Comparison of ENCODE assay signal across 7 cellular contexts in genomic region chr10:78458983-78459638, GRCh38.
DNase-seq lines count a peak whose midpoint lies in the region; ATAC-seq and TF ChIP-seq lines count a peak whose summit lies in the region.

No MANE protein-coding gene starts in this region.

- no peaks in the 10 kb centered on the region for H3K36me3 ChIP-seq in gastrocnemius medialis

- H3K4me3 ChIP-seq in astrocyte of the spinal cord (ENCODE audit: low read depth, low read length) (no peak overlapping the region), gastrocnemius medialis (no peak overlapping the region)

- intact Hi-C loops in gastrocnemius medialis (cut with DNase I; ENCODE audit: low total_unique reads) = no loop called here

- TF ChIP-seq CTCF in astrocyte of the spinal cord (IDR thresholded peaks at IDR 0.05; ENCODE audit: low read depth, low read length) = no peak
- TF ChIP-seq CTCF in omental fat pad (IDR thresholded peaks at IDR 0.05) = no peak
- no peak for TF ChIP-seq CTCF in gastrocnemius medialis (IDR thresholded peaks at IDR 0.05 in 4 of 5, conservative IDR thresholded peaks at IDR 0.05 in 1 of 5)

- ATAC-seq in omental fat pad (ENCODE audit: low FRiP score) (peak; percentile 27), gastrocnemius medialis (no peak)

- in situ Hi-C loops in astrocyte of the spinal cord (cut with HindIII; ENCODE audit: low sequenced_read_pairs) = no loop called here
- in situ Hi-C loops in gastrocnemius medialis (cut with MboI; ENCODE audit: low sequenced_read_pairs in 4 of 4) = no loop called here

- H3K4me1 ChIP-seq in gastrocnemius medialis = no peaks in the 10 kb centered on the region

- no peak for TF ChIP-seq POLR2A in gastrocnemius medialis (IDR thresholded peaks at IDR 0.05)

- no peak overlapping the region for H3K27ac ChIP-seq in gastrocnemius medialis

- no peaks in the 10 kb centered on the region for H3K27me3 ChIP-seq in gastrocnemius medialis

- DNase-seq in H4 (ENCODE audit: low spot score) = peak; percentile 61
- peak; percentile 68 for DNase-seq in NCI-H2029 treated with DMSO at 0.1 percent for 48 hours (lab: John Stamatoyannopoulos, UW)
- peak; percentile 64 for DNase-seq in astrocyte of the spinal cord (ENCODE audit: low read depth, low spot score)
- DNase-seq in omental fat pad (ENCODE audit: low spot score) = peak; percentile 9
- DNase-seq in NK-92 (lab: John Stamatoyannopoulos, UW; ENCODE audit: unreplicated experiment) = no peak
- DNase-seq in gastrocnemius medialis = no peak
- DNase-seq in NAMALWA (ENCODE audit: low spot score) = no peak

- no peaks in the 10 kb centered on the region for H3K9me3 ChIP-seq in gastrocnemius medialis

Comparison
In these comparisons a context has a peak if more than half of its experiments do, and no peak if none do; other contexts are left out.
1. DNase-seq: peak in H4 (single experiment), NCI-H2029 treated with DMSO at 0.1 percent for 48 hours (single experiment), astrocyte of the spinal cord (single experiment) and omental fat pad (single experiment); none in NK-92 (single experiment), gastrocnemius medialis (0 of 2) and NAMALWA (single experiment).